ENCODE assay signal across 10 cellular contexts in genomic region chr11:65654375-65655349, GRCh38. TPM values are rescaled to one million over a fixed set of nuclear protein-coding genes. Genes with fewer than 3 reads are reported as not detected.
A peak's percentile ranks its signal among the peaks of the same experiment; 100 is the strongest.
DNase-seq lines count a peak whose midpoint lies in the region; ATAC-seq and TF ChIP-seq lines count a peak whose summit lies in the region.
"Had no signal": no experiment of that assay in that cellular context is flagged by ENCODE, and none has a peak within 500 bp of the region (broad histone marks: within the 10 kb centered on the region; RNA-seq: fewer than 3 reads in every experiment).

No MANE protein-coding gene starts in this region.

- H3K36me3 ChIP-seq in spleen = peaks cover 11 to 85% (median 76%) of the 10 kb centered on the region in 6 donors

- H3K4me3 Mint-ChIP-seq in activated CD8-positive, alpha-beta memory T cell treated with anti-CD3 and anti-CD28 coated beads, Interleukin-2, amount 10 ng/mL, durations not matched to agents 7 days and 5 days = no peak overlapping the region
- H3K4me3 Mint-ChIP-seq in T-helper 17 cell = peak overlapping the region; percentile 94

- H3K27ac ChIP-seq in right cardiac atrium (ENCODE audit: low read length) (no peak overlapping the region), spleen (peak overlapping the region; percentile 92 to 99 (median 96))

- H3K9me3 ChIP-seq in T-helper 17 cell (ENCODE audit: control insufficient read depth, low read length, poor library complexity, severe bottlenecking) (no peaks in the 10 kb centered on the region), right cardiac atrium (ENCODE audit: control insufficient read depth, low read length) (no peaks in the 10 kb centered on the region), spleen (no peaks in the 10 kb centered on the region)

- no peak for TF ChIP-seq CTCF in spleen (IDR thresholded peaks at IDR 0.05 in 8 of 11, conservative IDR thresholded peaks at IDR 0.05 in 3 of 11)

- peaks cover 47% of the 10 kb centered on the region for H3K36me3 Mint-ChIP-seq in activated CD8-positive, alpha-beta memory T cell treated with anti-CD3 and anti-CD28 coated beads, Interleukin-2, amount 10 ng/mL, durations not matched to agents 7 days and 5 days
- H3K36me3 Mint-ChIP-seq in T-helper 17 cell (ENCODE audit: low read depth) = peaks cover 11% of the 10 kb centered on the region

- WGBS in right cardiac atrium = 84% methylated on average over 14 of the region's 14 CpGs
- WGBS in spleen, 5 donors = 89 to 98% (median 92%) methylated on average over 7 to 14 of the region's 14 CpGs

- H3K27me3 ChIP-seq in right cardiac atrium (ENCODE audit: control insufficient read depth, insufficient read depth) = no peaks in the 10 kb centered on the region
- H3K27me3 ChIP-seq in spleen (replicated peaks in 1 of 7) = no peaks in the 10 kb centered on the region

- DNase-seq in activated CD8-positive, alpha-beta memory T cell treated with anti-CD3 and anti-CD28 coated beads, Interleukin-2, amount 10 ng/mL, durations not matched to agents 7 days and 5 days = no peak
- no peak for DNase-seq in activated CD8-positive, alpha-beta memory T cell treated with anti-CD3 and anti-CD28 coated beads, Interleukin-2, amount 50 U/mL, for 4 hours
- DNase-seq in T-helper 17 cell (no peak), right cardiac atrium (peak in 2 of 3 donors; percentile 54 to 66), spleen (peak; percentile 80), DMS53 treated with DMSO at 0.1 percent for 48 hours (lab: John Stamatoyannopoulos, UW; ENCODE audit: unreplicated experiment) (no peak), HK-2 (ENCODE audit: unreplicated experiment) (no peak)
- DNase-seq: erythroblast; stimulated activated CD8-positive, alpha-beta memory T cell treated with anti-CD3 and anti-CD28 coated beads, Interleukin-4, amount 100 ng/mL, for 48 hours had no signal

- H3K27me3 Mint-ChIP-seq in activated CD8-positive, alpha-beta memory T cell treated with anti-CD3 and anti-CD28 coated beads, Interleukin-2, amount 10 ng/mL, durations not matched to agents 7 days and 5 days = no peaks in the 10 kb centered on the region
- H3K27me3 Mint-ChIP-seq in T-helper 17 cell = no peaks in the 10 kb centered on the region

- peak overlapping the region; percentile 20 for H3K27ac Mint-ChIP-seq in activated CD8-positive, alpha-beta memory T cell treated with anti-CD3 and anti-CD28 coated beads, Interleukin-2, amount 10 ng/mL, durations not matched to agents 7 days and 5 days
- H3K27ac Mint-ChIP-seq in T-helper 17 cell = peak overlapping the region; percentile 98

- ATAC-seq in activated CD8-positive, alpha-beta memory T cell treated with anti-CD3 and anti-CD28 coated beads, Interleukin-2, amount 10 ng/mL, durations not matched to agents 7 days and 5 days = no peak
- ATAC-seq in T-helper 17 cell (no peak), right cardiac atrium (no peak), HG02642 (IDR thresholded peaks at IDR 0.05; ENCODE audit: poor library complexity, unreplicated experiment) (no peak)

- TF ChIP-seq POLR2A in spleen (IDR thresholded peaks at IDR 0.05) = no peak

- intact Hi-C loops in right cardiac atrium (cut with DNase I) = no loop called here
- intact Hi-C loops in spleen (cut with DNase I; ENCODE audit: low total_unique reads) = no loop called here

- H3K4me1 Mint-ChIP-seq in activated CD8-positive, alpha-beta memory T cell treated with anti-CD3 and anti-CD28 coated beads, Interleukin-2, amount 10 ng/mL, durations not matched to agents 7 days and 5 days = peaks cover 44% of the 10 kb centered on the region
- peaks cover 54% of the 10 kb centered on the region for H3K4me1 Mint-ChIP-seq in T-helper 17 cell

- no peaks in the 10 kb centered on the region for H3K9me3 Mint-ChIP-seq in activated CD8-positive, alpha-beta memory T cell treated with anti-CD3 and anti-CD28 coated beads, Interleukin-2, amount 10 ng/mL, durations not matched to agents 7 days and 5 days (ENCODE audit: low read depth)

- H3K4me1 ChIP-seq in right cardiac atrium (ENCODE audit: control insufficient read depth, insufficient read depth, low read length) = peaks cover 16% of the 10 kb centered on the region
- peaks cover 32 to 92% (median 64%) of the 10 kb centered on the region in 6 donors for H3K4me1 ChIP-seq in spleen

- H3K4me3 ChIP-seq in right cardiac atrium (ENCODE audit: low read length) (no peak overlapping the region), spleen (no peak overlapping the region)

- CTCF ChIA-PET in activated CD8-positive, alpha-beta memory T cell treated with anti-CD3 and anti-CD28 coated beads, Interleukin-2, amount 10 ng/mL, durations not matched to agents 7 days and 5 days (lab: Charles Lee) = interaction anchor here (0.9 to 3.5 kb wide), 6 partner anchors 12 to 125 kb away, joined by 3 to 35 read pairs (median 4); partner anchors contain the start of genes KAT5 and SIPA1

RNA-seq across cellular contexts. Expression of gene RELA, which starts 8.1 kb away (rescaled TPM):
- total RNA-seq in activated CD8-positive, alpha-beta memory T cell treated with anti-CD3 and anti-CD28 coated beads, Interleukin-2, amount 10 ng/mL, durations not matched to agents 7 days and 5 days = 10 to 100 TPM; 81.3 to 82.0 TPM
- total RNA-seq in T-helper 17 cell (100 to 1,000 TPM; 302 to 378 TPM), right cardiac atrium (10 to 100 TPM; 40.1 to 54.6 (median 40.9) TPM), spleen (100 to 1,000 TPM in 1 of 7 donors, 10 to 100 TPM in 6; 68.2 to 115 (median 85.3) TPM)
- polyA plus RNA-seq in right cardiac atrium (30.6 TPM), spleen (10 to 100 TPM; 25.8 to 43.0 (median 25.9) TPM)

RNA-seq across cellular contexts. Expression of gene SIPA1, which starts 16.8 kb away (rescaled TPM):
- total RNA-seq in activated CD8-positive, alpha-beta memory T cell treated with anti-CD3 and anti-CD28 coated beads, Interleukin-2, amount 10 ng/mL, durations not matched to agents 7 days and 5 days = 100 to 1,000 TPM; 188 to 267 TPM
- total RNA-seq in T-helper 17 cell = 100 to 1,000 TPM; 142 to 182 TPM
- total RNA-seq in right cardiac atrium = 10 to 100 TPM; 22.4 to 27.4 (median 26.2) TPM
- 19.3 TPM for polyA plus RNA-seq in right cardiac atrium
- total RNA-seq in spleen = 100 to 1,000 TPM; 167 to 308 (median 255) TPM
- 100 to 1,000 TPM; 269 to 423 (median 327) TPM for polyA plus RNA-seq in spleen

RNA-seq across cellular contexts. Expression of gene PCNX3, which starts 39.1 kb away (rescaled TPM):
- total RNA-seq in activated CD8-positive, alpha-beta memory T cell treated with anti-CD3 and anti-CD28 coated beads, Interleukin-2, amount 10 ng/mL, durations not matched to agents 7 days and 5 days = 10 to 100 TPM; 54.9 to 57.1 TPM
- total RNA-seq in T-helper 17 cell = 10 to 100 TPM; 56.0 to 60.5 TPM
- 10 to 100 TPM; 13.4 to 17.2 (median 14.8) TPM for total RNA-seq in right cardiac atrium
- polyA plus RNA-seq in right cardiac atrium = 10.2 TPM
- 10 to 100 TPM; 38.6 to 51.3 (median 47.4) TPM for total RNA-seq in spleen
- polyA plus RNA-seq in spleen = 10 to 100 TPM in 2 of 3 donors, 1 to 10 TPM in 1; 9.2 to 24.9 (median 17.7) TPM

RNA-seq across cellular contexts. Expression of gene MAP3K11, which starts 40.6 kb away (rescaled TPM):
- 10 to 100 TPM; 71.0 to 73.3 TPM for total RNA-seq in activated CD8-positive, alpha-beta memory T cell treated with anti-CD3 and anti-CD28 coated beads, Interleukin-2, amount 10 ng/mL, durations not matched to agents 7 days and 5 days
- total RNA-seq in T-helper 17 cell (10 to 100 TPM; 63.1 to 64.6 TPM), right cardiac atrium (10 to 100 TPM; 35.0 to 41.2 (median 38.1) TPM), spleen (100 to 1,000 TPM in 3 of 7 donors, 10 to 100 TPM in 4; 93.5 to 158 (median 99.9) TPM)
- polyA plus RNA-seq in right cardiac atrium (30.8 TPM), spleen (100 to 1,000 TPM in 1 of 3 donors, 10 to 100 TPM in 2; 29.4 to 109 (median 97.7) TPM)

RNA-seq across cellular contexts. Expression of gene KAT5, which starts 57.4 kb away (rescaled TPM):
- total RNA-seq in activated CD8-positive, alpha-beta memory T cell treated with anti-CD3 and anti-CD28 coated beads, Interleukin-2, amount 10 ng/mL, durations not matched to agents 7 days and 5 days = 10 to 100 TPM; 62.0 to 69.8 TPM
- total RNA-seq in T-helper 17 cell (100 to 1,000 TPM; 120 to 123 TPM), right cardiac atrium (10 to 100 TPM; 49.0 to 57.2 (median 54.0) TPM), spleen (10 to 100 TPM; 55.0 to 85.8 (median 63.6) TPM)
- polyA plus RNA-seq in right cardiac atrium (49.1 TPM), spleen (100 to 1,000 TPM in 1 of 3 donors, 10 to 100 TPM in 2; 55.3 to 103 (median 72.4) TPM)

Comparison
In these comparisons a context has a peak if more than half of its experiments do, and no peak if none do; other contexts are left out.
1. DNase-seq: peak in right cardiac atrium (2 of 3) and spleen (single experiment); none in activated CD8-positive, alpha-beta memory T cell treated with anti-CD3 and anti-CD28 coated beads, Interleukin-2, amount 10 ng/mL, durations not matched to agents 7 days and 5 days (single experiment), activated CD8-positive, alpha-beta memory T cell treated with anti-CD3 and anti-CD28 coated beads, Interleukin-2, amount 50 U/mL, for 4 hours (single experiment), T-helper 17 cell (0 of 3), DMS53 treated with DMSO at 0.1 percent for 48 hours (single experiment) and HK-2 (single experiment).
2. RNA of gene SIPA1, which starts 16.8 kb away (total RNA-seq): 188 to 267 TPM in activated CD8-positive, alpha-beta memory T cell treated with anti-CD3 and anti-CD28 coated beads, Interleukin-2, amount 10 ng/mL, durations not matched to agents 7 days and 5 days, 167 to 308 TPM in spleen and 142 to 182 TPM in T-helper 17 cell; 22.4 to 27.4 TPM in right cardiac atrium; every median in the first group is over 4 times any median in the second.